Comparison of ENCODE assay signal across 1 cellular context in the genomic region with DNA sequence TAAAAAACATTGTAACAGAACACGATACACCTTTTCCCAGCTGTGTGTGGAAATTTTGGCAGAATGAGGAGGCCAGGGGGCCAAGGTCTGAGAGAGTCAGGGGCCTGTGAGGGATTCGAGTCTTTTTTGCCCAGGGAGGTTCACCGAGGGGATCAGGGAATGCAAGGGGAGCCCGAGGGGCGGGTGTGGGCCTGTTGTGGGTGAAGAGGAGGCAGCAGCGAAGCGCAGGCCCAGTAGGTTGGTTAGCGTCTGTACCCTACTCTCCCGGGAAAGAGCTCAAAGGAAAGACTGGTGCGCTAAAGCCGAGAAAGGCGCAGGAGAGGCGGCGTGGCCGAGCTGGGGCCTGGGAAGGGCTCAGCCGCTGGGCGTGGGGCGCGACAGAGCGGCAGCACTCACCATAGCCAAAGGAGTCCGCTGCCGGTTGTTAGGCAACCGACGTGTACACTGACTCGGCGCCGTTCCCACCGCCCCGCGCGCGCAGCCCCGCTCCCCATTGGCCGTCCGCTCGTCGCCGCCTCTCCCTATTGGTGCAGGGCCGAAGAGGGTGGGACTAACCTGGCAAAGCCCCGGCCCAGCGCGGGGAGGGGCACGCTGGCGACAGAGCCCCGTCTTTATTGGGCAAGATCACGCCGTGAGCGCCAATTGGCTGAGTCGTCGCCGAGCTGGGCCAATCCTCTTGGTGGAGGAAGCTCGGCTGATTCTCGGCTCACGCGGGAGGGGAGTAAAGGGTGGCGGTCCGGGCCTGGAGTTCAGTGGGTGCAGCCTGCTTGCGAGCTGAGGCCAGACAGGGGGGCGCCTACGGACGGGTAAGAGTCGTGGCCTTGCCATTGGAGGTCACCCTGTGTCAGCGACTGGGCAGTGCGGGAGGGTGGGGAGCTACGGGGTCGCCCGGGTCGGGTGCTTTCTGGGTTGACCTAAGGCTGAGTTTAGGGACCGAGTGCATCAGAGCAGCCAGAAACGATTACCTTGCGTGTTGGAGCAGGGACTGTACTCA.
A peak's percentile ranks its signal among the peaks of the same experiment; 100 is the strongest.
TF ChIP-seq lines count a peak whose summit lies in the region.

TSS of gene CETN2 (minus strand) at position 446 of the 994 bp plus-strand sequence. CDS start at position 399, 47 bp downstream.
TSS of gene NSDHL (plus strand) at position 752 of the 994 bp plus-strand sequence. CDS start 15,262 bp downstream, outside the sequence.

TF ChIP-seq in HepG2, 621 proteins besides CTCF, POLR2A, EP300 and RAD21 (continued from another document and continues in another):
- TF ChIP-seq, protein P1, sequence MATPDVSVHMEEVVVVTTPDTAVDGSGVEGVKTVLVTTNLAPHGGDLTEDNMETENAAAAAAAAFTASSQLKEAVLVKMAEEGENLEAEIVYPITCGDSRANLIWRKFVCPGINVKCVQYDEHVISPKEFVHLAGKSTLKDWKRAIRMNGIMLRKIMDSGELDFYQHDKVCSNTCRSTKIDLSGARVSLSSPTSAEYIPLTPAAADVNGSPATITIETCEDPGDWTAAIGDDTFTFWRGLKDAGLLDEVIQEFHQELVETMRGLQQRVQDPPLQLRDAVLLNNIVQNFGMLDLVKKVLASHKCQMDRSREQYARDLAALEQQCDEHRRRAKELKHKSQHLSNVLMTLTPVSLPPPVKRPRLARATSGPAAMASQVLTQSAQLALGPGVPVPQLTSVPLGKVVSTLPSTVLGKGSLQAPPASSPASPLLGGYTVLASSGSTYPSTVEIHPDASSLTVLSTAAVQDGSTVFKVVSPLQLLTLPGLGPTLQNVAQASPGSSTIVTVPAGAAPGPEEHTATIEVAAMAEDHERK (CRISPR knock-in tag; IDR thresholded peaks at IDR 0.05; ENCODE audit: low read depth) = peak; percentile 66
- peak; percentile 19; the same call in 1 of the 2 replicates for TF ChIP-seq CREM (IDR thresholded peaks at IDR 0.05)
- TF ChIP-seq CREM (CRISPR knock-in tag; IDR thresholded peaks at IDR 0.05) = no peak
- no peak for TF ChIP-seq ISX (CRISPR knock-in tag; conservative IDR thresholded peaks at IDR 0.05)
- peak; percentile 75 for TF ChIP-seq ZFY (CRISPR knock-in tag; IDR thresholded peaks at IDR 0.05)
- TF ChIP-seq FOSL2 (CRISPR knock-in tag; IDR thresholded peaks at IDR 0.05) = no peak
- TF ChIP-seq SYNCRIP (IDR thresholded peaks at IDR 0.05; ENCODE audit: insufficient read depth, low read depth, low read length) = no peak
- TF ChIP-seq ZNF432 (CRISPR knock-in tag; IDR thresholded peaks at IDR 0.05; ENCODE audit: borderline replicate concordance) = no peak
- 0 out of 2 replicates have a peak, but pooled peaks have one; percentile 22 for TF ChIP-seq MXD4 (CRISPR knock-in tag; IDR thresholded peaks at IDR 0.05)
- TF ChIP-seq ZNF687 (CRISPR knock-in tag; IDR thresholded peaks at IDR 0.05) = peak; percentile 82
- no peak for TF ChIP-seq EEA1 (CRISPR knock-in tag; IDR thresholded peaks at IDR 0.05; ENCODE audit: borderline replicate concordance)
- TF ChIP-seq IRF9 (CRISPR knock-in tag; IDR thresholded peaks at IDR 0.05; ENCODE audit: borderline replicate concordance) = 0 out of 2 replicates have a peak, but pooled peaks have one; percentile 61
- no peak for TF ChIP-seq ZNF468 (CRISPR knock-in tag; IDR thresholded peaks at IDR 0.05)
- TF ChIP-seq HDAC6 (IDR thresholded peaks at IDR 0.05; ENCODE audit: low read depth, low read length) = no peak
- 0 out of 2 replicates have a peak, but pooled peaks have one; percentile 42 for TF ChIP-seq ZSCAN31 (CRISPR knock-in tag; IDR thresholded peaks at IDR 0.05; ENCODE audit: low read depth)
- TF ChIP-seq MED1 (CRISPR knock-in tag; IDR thresholded peaks at IDR 0.05) = peak; percentile 32; the same call in 1 of the 2 replicates
- TF ChIP-seq, protein P2, sequence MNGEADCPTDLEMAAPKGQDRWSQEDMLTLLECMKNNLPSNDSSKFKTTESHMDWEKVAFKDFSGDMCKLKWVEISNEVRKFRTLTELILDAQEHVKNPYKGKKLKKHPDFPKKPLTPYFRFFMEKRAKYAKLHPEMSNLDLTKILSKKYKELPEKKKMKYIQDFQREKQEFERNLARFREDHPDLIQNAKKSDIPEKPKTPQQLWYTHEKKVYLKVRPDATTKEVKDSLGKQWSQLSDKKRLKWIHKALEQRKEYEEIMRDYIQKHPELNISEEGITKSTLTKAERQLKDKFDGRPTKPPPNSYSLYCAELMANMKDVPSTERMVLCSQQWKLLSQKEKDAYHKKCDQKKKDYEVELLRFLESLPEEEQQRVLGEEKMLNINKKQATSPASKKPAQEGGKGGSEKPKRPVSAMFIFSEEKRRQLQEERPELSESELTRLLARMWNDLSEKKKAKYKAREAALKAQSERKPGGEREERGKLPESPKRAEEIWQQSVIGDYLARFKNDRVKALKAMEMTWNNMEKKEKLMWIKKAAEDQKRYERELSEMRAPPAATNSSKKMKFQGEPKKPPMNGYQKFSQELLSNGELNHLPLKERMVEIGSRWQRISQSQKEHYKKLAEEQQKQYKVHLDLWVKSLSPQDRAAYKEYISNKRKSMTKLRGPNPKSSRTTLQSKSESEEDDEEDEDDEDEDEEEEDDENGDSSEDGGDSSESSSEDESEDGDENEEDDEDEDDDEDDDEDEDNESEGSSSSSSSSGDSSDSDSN (CRISPR knock-in tag; IDR thresholded peaks at IDR 0.05) = peak; percentile 71; the same call in 1 of the 2 replicates
- TF ChIP-seq NFYC (CRISPR knock-in tag; IDR thresholded peaks at IDR 0.05) = peak; percentile 94
- peak; percentile 70; the same call in 1 of the 2 replicates for TF ChIP-seq TARDBP (CRISPR knock-in tag; IDR thresholded peaks at IDR 0.05)
- peak; percentile 73 for TF ChIP-seq POLR2AphosphoS5 (IDR thresholded peaks at IDR 0.05; ENCODE audit: low read depth, low read length)
- peak in 1 of 2 experiments; percentile 11; a peak in 1 of 4 replicates for TF ChIP-seq KLF16 (CRISPR knock-in tag; IDR thresholded peaks at IDR 0.05)
- TF ChIP-seq GPN1 (CRISPR knock-in tag; IDR thresholded peaks at IDR 0.05; ENCODE audit: borderline replicate concordance) = no peak
- TF ChIP-seq ZNF883 (CRISPR knock-in tag; IDR thresholded peaks at IDR 0.05; ENCODE audit: not compliant biosample characterization) = peak; percentile 22
- TF ChIP-seq, protein P3, sequence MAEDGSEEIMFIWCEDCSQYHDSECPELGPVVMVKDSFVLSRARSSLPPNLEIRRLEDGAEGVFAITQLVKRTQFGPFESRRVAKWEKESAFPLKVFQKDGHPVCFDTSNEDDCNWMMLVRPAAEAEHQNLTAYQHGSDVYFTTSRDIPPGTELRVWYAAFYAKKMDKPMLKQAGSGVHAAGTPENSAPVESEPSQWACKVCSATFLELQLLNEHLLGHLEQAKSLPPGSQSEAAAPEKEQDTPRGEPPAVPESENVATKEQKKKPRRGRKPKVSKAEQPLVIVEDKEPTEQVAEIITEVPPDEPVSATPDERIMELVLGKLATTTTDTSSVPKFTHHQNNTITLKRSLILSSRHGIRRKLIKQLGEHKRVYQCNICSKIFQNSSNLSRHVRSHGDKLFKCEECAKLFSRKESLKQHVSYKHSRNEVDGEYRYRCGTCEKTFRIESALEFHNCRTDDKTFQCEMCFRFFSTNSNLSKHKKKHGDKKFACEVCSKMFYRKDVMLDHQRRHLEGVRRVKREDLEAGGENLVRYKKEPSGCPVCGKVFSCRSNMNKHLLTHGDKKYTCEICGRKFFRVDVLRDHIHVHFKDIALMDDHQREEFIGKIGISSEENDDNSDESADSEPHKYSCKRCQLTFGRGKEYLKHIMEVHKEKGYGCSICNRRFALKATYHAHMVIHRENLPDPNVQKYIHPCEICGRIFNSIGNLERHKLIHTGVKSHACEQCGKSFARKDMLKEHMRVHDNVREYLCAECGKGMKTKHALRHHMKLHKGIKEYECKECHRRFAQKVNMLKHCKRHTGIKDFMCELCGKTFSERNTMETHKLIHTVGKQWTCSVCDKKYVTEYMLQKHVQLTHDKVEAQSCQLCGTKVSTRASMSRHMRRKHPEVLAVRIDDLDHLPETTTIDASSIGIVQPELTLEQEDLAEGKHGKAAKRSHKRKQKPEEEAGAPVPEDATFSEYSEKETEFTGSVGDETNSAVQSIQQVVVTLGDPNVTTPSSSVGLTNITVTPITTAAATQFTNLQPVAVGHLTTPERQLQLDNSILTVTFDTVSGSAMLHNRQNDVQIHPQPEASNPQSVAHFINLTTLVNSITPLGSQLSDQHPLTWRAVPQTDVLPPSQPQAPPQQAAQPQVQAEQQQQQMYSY (CRISPR knock-in tag; IDR thresholded peaks at IDR 0.05) = peak; percentile 55; the same call in 1 of the 2 replicates
- TF ChIP-seq, protein P4, sequence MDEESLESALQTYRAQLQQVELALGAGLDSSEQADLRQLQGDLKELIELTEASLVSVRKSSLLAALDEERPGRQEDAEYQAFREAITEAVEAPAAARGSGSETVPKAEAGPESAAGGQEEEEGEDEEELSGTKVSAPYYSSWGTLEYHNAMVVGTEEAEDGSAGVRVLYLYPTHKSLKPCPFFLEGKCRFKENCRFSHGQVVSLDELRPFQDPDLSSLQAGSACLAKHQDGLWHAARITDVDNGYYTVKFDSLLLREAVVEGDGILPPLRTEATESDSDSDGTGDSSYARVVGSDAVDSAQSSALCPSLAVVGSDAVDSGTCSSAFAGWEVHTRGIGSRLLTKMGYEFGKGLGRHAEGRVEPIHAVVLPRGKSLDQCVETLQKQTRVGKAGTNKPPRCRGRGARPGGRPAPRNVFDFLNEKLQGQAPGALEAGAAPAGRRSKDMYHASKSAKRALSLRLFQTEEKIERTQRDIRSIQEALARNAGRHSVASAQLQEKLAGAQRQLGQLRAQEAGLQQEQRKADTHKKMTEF (CRISPR knock-in tag; IDR thresholded peaks at IDR 0.05) = peak; percentile 20; the same call in 1 of the 2 replicates
- no peak for TF ChIP-seq HNRNPLL (IDR thresholded peaks at IDR 0.05; ENCODE audit: low read depth, low read length, poor library complexity, severe bottlenecking)
- TF ChIP-seq TCF7 (IDR thresholded peaks at IDR 0.05; ENCODE audit: low read depth) = no peak
- TF ChIP-seq, protein P5, sequence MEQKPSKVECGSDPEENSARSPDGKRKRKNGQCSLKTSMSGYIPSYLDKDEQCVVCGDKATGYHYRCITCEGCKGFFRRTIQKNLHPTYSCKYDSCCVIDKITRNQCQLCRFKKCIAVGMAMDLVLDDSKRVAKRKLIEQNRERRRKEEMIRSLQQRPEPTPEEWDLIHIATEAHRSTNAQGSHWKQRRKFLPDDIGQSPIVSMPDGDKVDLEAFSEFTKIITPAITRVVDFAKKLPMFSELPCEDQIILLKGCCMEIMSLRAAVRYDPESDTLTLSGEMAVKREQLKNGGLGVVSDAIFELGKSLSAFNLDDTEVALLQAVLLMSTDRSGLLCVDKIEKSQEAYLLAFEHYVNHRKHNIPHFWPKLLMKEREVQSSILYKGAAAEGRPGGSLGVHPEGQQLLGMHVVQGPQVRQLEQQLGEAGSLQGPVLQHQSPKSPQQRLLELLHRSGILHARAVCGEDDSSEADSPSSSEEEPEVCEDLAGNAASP (CRISPR knock-in tag; IDR thresholded peaks at IDR 0.05; ENCODE audit: borderline replicate concordance) = peak; percentile 38; the same call in 1 of the 2 replicates
- 0 out of 2 replicates have a peak, but pooled peaks have one; percentile 53 for TF ChIP-seq KMT2A (CRISPR knock-in tag; IDR thresholded peaks at IDR 0.05)
- no peak for TF ChIP-seq FOXA1 (IDR thresholded peaks at IDR 0.05)
- peak; percentile 43; the same call in 1 of the 2 replicates for TF ChIP-seq FOXA1 (CRISPR knock-in tag; IDR thresholded peaks at IDR 0.05)
- no peak for TF ChIP-seq NFE2L1 (CRISPR knock-in tag; IDR thresholded peaks at IDR 0.05; ENCODE audit: borderline replicate concordance)
- no peak for TF ChIP-seq RBM22 (optimal IDR thresholded peaks at IDR 0.05; ENCODE audit: low read length)
- no peak for TF ChIP-seq ZKSCAN5 (CRISPR knock-in tag; IDR thresholded peaks at IDR 0.05)
- TF ChIP-seq, protein P6, sequence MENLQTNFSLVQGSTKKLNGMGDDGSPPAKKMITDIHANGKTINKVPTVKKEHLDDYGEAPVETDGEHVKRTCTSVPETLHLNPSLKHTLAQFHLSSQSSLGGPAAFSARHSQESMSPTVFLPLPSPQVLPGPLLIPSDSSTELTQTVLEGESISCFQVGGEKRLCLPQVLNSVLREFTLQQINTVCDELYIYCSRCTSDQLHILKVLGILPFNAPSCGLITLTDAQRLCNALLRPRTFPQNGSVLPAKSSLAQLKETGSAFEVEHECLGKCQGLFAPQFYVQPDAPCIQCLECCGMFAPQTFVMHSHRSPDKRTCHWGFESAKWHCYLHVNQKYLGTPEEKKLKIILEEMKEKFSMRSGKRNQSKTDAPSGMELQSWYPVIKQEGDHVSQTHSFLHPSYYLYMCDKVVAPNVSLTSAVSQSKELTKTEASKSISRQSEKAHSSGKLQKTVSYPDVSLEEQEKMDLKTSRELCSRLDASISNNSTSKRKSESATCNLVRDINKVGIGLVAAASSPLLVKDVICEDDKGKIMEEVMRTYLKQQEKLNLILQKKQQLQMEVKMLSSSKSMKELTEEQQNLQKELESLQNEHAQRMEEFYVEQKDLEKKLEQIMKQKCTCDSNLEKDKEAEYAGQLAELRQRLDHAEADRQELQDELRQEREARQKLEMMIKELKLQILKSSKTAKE (CRISPR knock-in tag; IDR thresholded peaks at IDR 0.05; ENCODE audit: borderline replicate concordance) = 0 out of 2 replicates have a peak, but pooled peaks have one; percentile 19
- TF ChIP-seq CREB1 (IDR thresholded peaks at IDR 0.05) = peak; percentile 66
- peak; percentile 78; the same call in 1 of the 2 replicates for TF ChIP-seq CREB1 (CRISPR knock-in tag; IDR thresholded peaks at IDR 0.05)
- TF ChIP-seq NFATC3 (CRISPR knock-in tag; IDR thresholded peaks at IDR 0.05) = no peak
